15 cellular contexts compared by ENCODE assay signal in the genomic region with DNA sequence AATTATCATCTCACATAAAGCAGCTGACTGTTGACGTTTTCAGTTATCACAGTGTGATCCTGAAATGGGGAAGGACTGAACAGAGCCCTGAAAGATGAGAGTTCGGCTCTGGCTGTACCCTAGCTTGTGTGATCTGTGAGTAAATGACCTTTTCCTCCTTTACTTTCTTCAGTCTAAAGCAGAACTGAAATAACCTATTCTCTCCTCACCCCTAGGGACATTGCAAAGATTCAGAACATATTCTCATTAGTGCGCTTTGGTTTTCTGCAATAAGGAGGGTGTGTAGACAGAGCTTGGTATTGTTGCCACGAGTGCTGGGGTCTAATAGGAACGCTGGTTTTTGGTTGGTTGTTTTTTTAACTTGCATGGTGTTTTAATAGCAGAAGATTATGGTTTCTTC. TPM values are rescaled to one million over a fixed set of nuclear protein-coding genes. Genes with fewer than 3 reads are reported as not detected.
A peak's percentile ranks its signal among the peaks of the same experiment; 100 is the strongest.
DNase-seq lines count a peak whose midpoint lies in the region; ATAC-seq and TF ChIP-seq lines count a peak whose summit lies in the region.
"Had no signal": no experiment of that assay in that cellular context is flagged by ENCODE, and none has a peak within 500 bp of the region (broad histone marks: within the 10 kb centered on the region; RNA-seq: fewer than 3 reads in every experiment).

No MANE protein-coding gene starts in this region.

- H3K4me1 Mint-ChIP-seq in activated T-helper 17 cell treated with anti-CD3 and anti-CD28 coated beads, Interleukin-2, amount 50 U/mL, for 72 hours, result peaks cover 43% of the 10 kb centered on the region

- peaks cover 18% of the 10 kb centered on the region for H3K36me3 Mint-ChIP-seq in activated T-helper 17 cell treated with anti-CD3 and anti-CD28 coated beads, Interleukin-2, amount 50 U/mL, for 72 hours (ENCODE audit: low read depth)

- H3K27ac Mint-ChIP-seq in activated T-helper 17 cell treated with anti-CD3 and anti-CD28 coated beads, Interleukin-2, amount 50 U/mL, for 72 hours, result peak overlapping the region; percentile 96

- no peak for TF ChIP-seq CTCF in GM20000 (IDR thresholded peaks at IDR 0.05; ENCODE audit: extremely low read depth, missing control alignments)

- no peaks in the 10 kb centered on the region for H3K9me3 Mint-ChIP-seq in activated T-helper 17 cell treated with anti-CD3 and anti-CD28 coated beads, Interleukin-2, amount 50 U/mL, for 72 hours

- no peaks in the 10 kb centered on the region for H3K27me3 Mint-ChIP-seq in activated T-helper 17 cell treated with anti-CD3 and anti-CD28 coated beads, Interleukin-2, amount 50 U/mL, for 72 hours

- peak overlapping the region; percentile 76 for H3K4me3 Mint-ChIP-seq in activated T-helper 17 cell treated with anti-CD3 and anti-CD28 coated beads, Interleukin-2, amount 50 U/mL, for 72 hours

- peak; percentile 17 for DNase-seq in GM20000 (ENCODE audit: low spot score)
- DNase-seq in stimulated activated CD4-positive, alpha-beta T cell treated with anti-CD3 and anti-CD28 coated beads, Interleukin-15, amount 100 ng/mL, for 24 hours, result no peak
- DNase-seq in activated effector memory CD4-positive, alpha-beta T cell treated with Interleukin-2 at 50 U/mL for 16 hours, result no peak
- no peak for DNase-seq in stimulated activated CD4-positive, alpha-beta T cell treated with anti-CD3 and anti-CD28 coated beads, Interleukin-2, amount 100 ng/mL, for 24 hours
- DNase-seq: activated gamma-delta T cell; mammary epithelial cell; NCI-H1694 treated with DMSO at 0.1 percent for 48 hours; NCI-H82; SHP77 treated with DMSO at 0.1 percent for 48 hours; stimulated activated CD4-positive, alpha-beta T cell treated with anti-CD3 and anti-CD28 coated beads, Interleukin-4, amount 100 ng/mL, for 4 hours; WERI-Rb-1 had no signal

- ATAC-seq in GM18858 (IDR thresholded peaks at IDR 0.05; ENCODE audit: unreplicated experiment) (peak; percentile 59), HG03039 (IDR thresholded peaks at IDR 0.05; ENCODE audit: unreplicated experiment) (peak; percentile 55)
- ATAC-seq in activated T-helper 17 cell treated with anti-CD3 and anti-CD28 coated beads, Interleukin-2, amount 50 U/mL, for 72 hours (replicated peaks), result no peak
- ATAC-seq: HCT116 had no signal

RNA-seq across cellular contexts. Expression of gene FARS2, which starts 16.7 kb away (rescaled TPM):
- 10 to 100 TPM; 19.3 to 48.3 TPM for total RNA-seq in activated T-helper 17 cell treated with anti-CD3 and anti-CD28 coated beads, Interleukin-2, amount 50 U/mL, for 72 hours

RNA-seq across cellular contexts. Expression of gene LYRM4, which starts 17.3 kb away (rescaled TPM):
- 10 to 100 TPM; 34.0 to 64.2 TPM for total RNA-seq in activated T-helper 17 cell treated with anti-CD3 and anti-CD28 coated beads, Interleukin-2, amount 50 U/mL, for 72 hours
